ENCODE assay signal across 8 cellular contexts in genomic region chr10:14184841-14185500, GRCh38.
A peak's percentile ranks its signal among the peaks of the same experiment; 100 is the strongest.
DNase-seq lines count a peak whose midpoint lies in the region; ATAC-seq, FAIRE-seq and TF ChIP-seq lines count a peak whose summit lies in the region.

No MANE protein-coding gene starts in this region.

- TF ChIP-seq CTCF in GM10266 (IDR thresholded peaks at IDR 0.05; ENCODE audit: control insufficient read depth, insufficient read depth, low read depth, missing control alignments): no peak

- peaks cover 0 to 8% (median 3%) of the 10 kb centered on the region in 3 donors for H3K9me3 Mint-ChIP-seq in IgD-negative memory B cell
- H3K9me3 Mint-ChIP-seq in activated CD4-positive, alpha-beta T cell treated with anti-CD3 and anti-CD28 coated beads, Interleukin-2, amount 10 ng/mL, durations not matched to agents 24 days and 14 days: peaks cover 8% of the 10 kb centered on the region

- FAIRE-seq in frontal cortex (lab: Jason Lieb, UNC): no peak

- H3K36me3 Mint-ChIP-seq in IgD-negative memory B cell: no peaks in the 10 kb centered on the region
- H3K36me3 Mint-ChIP-seq in activated CD4-positive, alpha-beta T cell treated with anti-CD3 and anti-CD28 coated beads, Interleukin-2, amount 10 ng/mL, durations not matched to agents 24 days and 14 days (ENCODE audit: low read depth): no peaks in the 10 kb centered on the region

- peak overlapping the region; percentile 77 to 86 (median 84) for H3K4me3 Mint-ChIP-seq in IgD-negative memory B cell
- H3K4me3 Mint-ChIP-seq in activated CD4-positive, alpha-beta T cell treated with anti-CD3 and anti-CD28 coated beads, Interleukin-2, amount 10 ng/mL, durations not matched to agents 24 days and 14 days: peak overlapping the region; percentile 62

- intact Hi-C loops in activated CD4-positive, alpha-beta T cell treated with anti-CD3 and anti-CD28 coated beads, Interleukin-2, amount 10 ng/mL, durations not matched to agents 24 days and 14 days (cut with micrococcal nuclease): loop anchor here (2.0 to 10.0 kb wide), 5 partner anchors 176 to 767 kb away; partner anchors contain the start of gene DCLRE1C
- intact Hi-C loops in sciatic nerve (cut with DNase I): no loop called here

- peaks cover 15 to 35% (median 24%) of the 10 kb centered on the region in 3 donors for H3K4me1 Mint-ChIP-seq in IgD-negative memory B cell
- peaks cover 19% of the 10 kb centered on the region for H3K4me1 Mint-ChIP-seq in activated CD4-positive, alpha-beta T cell treated with anti-CD3 and anti-CD28 coated beads, Interleukin-2, amount 10 ng/mL, durations not matched to agents 24 days and 14 days

- DNase-seq in GM10266 (ENCODE audit: extremely low spot score): peak; percentile 62
- peak; percentile 86 for DNase-seq in activated CD4-positive, alpha-beta T cell treated with anti-CD3 and anti-CD28 coated beads, Interleukin-2, amount 10 ng/mL, durations not matched to agents 24 days and 14 days
- DNase-seq in glomerular visceral epithelial cell (ENCODE audit: extremely low spot score): peak; percentile 26
- no peak for DNase-seq in NCI-H1436 (lab: John Stamatoyannopoulos, UW)
- DNase-seq in frontal cortex (ENCODE audit: low spot score in 2 of 2): no peak
- DNase-seq in sciatic nerve (ENCODE audit: low spot score): no peak

- H3K27me3 Mint-ChIP-seq in IgD-negative memory B cell: peaks cover 25% of the 10 kb centered on the region
- peaks cover 63% of the 10 kb centered on the region for H3K27me3 Mint-ChIP-seq in activated CD4-positive, alpha-beta T cell treated with anti-CD3 and anti-CD28 coated beads, Interleukin-2, amount 10 ng/mL, durations not matched to agents 24 days and 14 days

- ATAC-seq in GM21717 (IDR thresholded peaks at IDR 0.05; ENCODE audit: unreplicated experiment) (peak; percentile 59), sciatic nerve (no peak)

- peak overlapping the region; percentile 94 to 99 (median 98) for H3K27ac Mint-ChIP-seq in IgD-negative memory B cell
- H3K27ac Mint-ChIP-seq in activated CD4-positive, alpha-beta T cell treated with anti-CD3 and anti-CD28 coated beads, Interleukin-2, amount 10 ng/mL, durations not matched to agents 24 days and 14 days: peak overlapping the region; percentile 92

Comparison
In these comparisons a context has a peak if more than half of its experiments do, and no peak if none do; other contexts are left out.
1. DNase-seq: peak in GM10266 (single experiment), activated CD4-positive, alpha-beta T cell treated with anti-CD3 and anti-CD28 coated beads, Interleukin-2, amount 10 ng/mL, durations not matched to agents 24 days and 14 days (single experiment) and glomerular visceral epithelial cell (single experiment); none in NCI-H1436 (single experiment), frontal cortex (0 of 2) and sciatic nerve (single experiment).